ENCODE assay signal across 9 cellular contexts in genomic region chr19:16457195-16457953, GRCh38. TPM values are rescaled to one million over a fixed set of nuclear protein-coding genes. Genes with fewer than 3 reads are reported as not detected.
DNase-seq lines count a peak whose midpoint lies in the region; ATAC-seq and TF ChIP-seq lines count a peak whose summit lies in the region.
"Had no signal": no experiment of that assay in that cellular context is flagged by ENCODE, and none has a peak within 500 bp of the region (broad histone marks: within the 10 kb centered on the region; RNA-seq: fewer than 3 reads in every experiment).

No MANE protein-coding gene starts in this region.

- H3K27ac ChIP-seq in OCI-LY7 (ENCODE audit: low read depth, low read length, poor library complexity, severe bottlenecking) (peak overlapping the region; percentile 34), ectodermal cell (ENCODE audit: insufficient read depth, low read depth, low read length, poor library complexity, severe bottlenecking) (peak overlapping the region; percentile 31)
- no peak overlapping the region for H3K27ac ChIP-seq in naive thymus-derived CD4-positive, alpha-beta T cell (ENCODE audit: low read depth, low read length)
- H3K27ac ChIP-seq: PC-9 had no signal

- TF ChIP-seq CTCF in GM12875 (IDR thresholded peaks at IDR 0.05; ENCODE audit: borderline replicate concordance, insufficient read depth, low read depth, low read length), result no peak
- no peak for TF ChIP-seq CTCF in OCI-LY7 (conservative IDR thresholded peaks at IDR 0.05; ENCODE audit: low read length)

- H3K36me3 ChIP-seq in OCI-LY7 (ENCODE audit: insufficient read depth, low read length) (peaks cover 13% of the 10 kb centered on the region), ectodermal cell (ENCODE audit: control insufficient read depth, insufficient read depth, low read length) (no peaks in the 10 kb centered on the region)
- H3K36me3 ChIP-seq in naive thymus-derived CD4-positive, alpha-beta T cell (ENCODE audit: control insufficient read depth in 2 of 3, insufficient read depth in 3 of 3, low read length in 3 of 3), result no peaks in the 10 kb centered on the region

- H2AFZ ChIP-seq in OCI-LY7 (ENCODE audit: low read length), result no peak overlapping the region
- H2AFZ ChIP-seq: PC-9 had no signal

- DNase-seq in OCI-LY7 (ENCODE audit: low spot score) (no peak), T1000 (lab: John Stamatoyannopoulos, UW) (no peak)
- no peak for DNase-seq in naive thymus-derived CD4-positive, alpha-beta T cell
- DNase-seq in activated effector memory CD4-positive, alpha-beta T cell treated with Interleukin-2 at 50 U/mL for 16 hours, result no peak

- peak overlapping the region; percentile 23 for H3K4me3 ChIP-seq in GM12875 (ENCODE audit: low read depth, low read length)
- peak overlapping the region; percentile 48 for H3K4me3 ChIP-seq in OCI-LY7 (ENCODE audit: low read depth, low read length, poor library complexity, severe bottlenecking)
- H3K4me3 ChIP-seq in ectodermal cell (ENCODE audit: insufficient read depth, low read depth, low read length), result no peak overlapping the region
- H3K4me3 ChIP-seq in naive thymus-derived CD4-positive, alpha-beta T cell (ENCODE audit: low read length), result no peak overlapping the region
- H3K4me3 ChIP-seq: PC-9 had no signal

- WGBS in ectodermal cell, 2 experiments, result 68 to 69% methylated on average over 16 of the region's 16 CpGs

- POLR2A ChIA-PET in OCI-LY7 (lab: Charles Lee), result interaction anchor here (0.5 kb wide), 1 partner anchor 200 kb away, joined by 3 read pairs; no protein-coding TSS in a partner anchor
- POLR2A ChIA-PET in naive thymus-derived CD4-positive, alpha-beta T cell (lab: Charles Lee), result interaction anchor here (0.6 kb wide), 1 partner anchor 728 kb away, joined by 3 read pairs; no protein-coding TSS in a partner anchor

- H4K20me1 ChIP-seq in OCI-LY7 (ENCODE audit: insufficient read depth, low read length), result peaks cover 5% of the 10 kb centered on the region; the same call in 1 of the 2 replicates

- peak overlapping the region; percentile 86 for H3K4me2 ChIP-seq in OCI-LY7 (ENCODE audit: low read length)
- H3K4me2 ChIP-seq: PC-9 had no signal

- H3K79me2 ChIP-seq in OCI-LY7 (ENCODE audit: insufficient read depth, low read depth, low read length), result peaks cover 94% of the 10 kb centered on the region

- peaks cover 67% of the 10 kb centered on the region for H3K4me1 ChIP-seq in OCI-LY7 (ENCODE audit: insufficient read depth, low read length, poor library complexity, severe bottlenecking)
- peaks cover 20% of the 10 kb centered on the region for H3K4me1 ChIP-seq in ectodermal cell (ENCODE audit: control insufficient read depth, insufficient read depth, low read length)
- H3K4me1 ChIP-seq in naive thymus-derived CD4-positive, alpha-beta T cell (ENCODE audit: control insufficient read depth in 2 of 2, insufficient read depth in 2 of 2, low read length in 2 of 2), result peaks cover 0 to 22% of the 10 kb centered on the region in 2 donors

- CTCF ChIA-PET in OCI-LY7 (lab: Charles Lee; ENCODE audit: unreplicated experiment), result no interaction called here
- CTCF ChIA-PET in naive thymus-derived CD4-positive, alpha-beta T cell (lab: Charles Lee), result interaction anchor here (0.6 kb wide), 1 partner anchor 448 kb away, joined by 3 read pairs; no protein-coding TSS in a partner anchor

- peak; percentile 33 for ATAC-seq in naive thymus-derived CD4-positive, alpha-beta T cell
- no peak for ATAC-seq in GM21786 (IDR thresholded peaks at IDR 0.05; ENCODE audit: unreplicated experiment)
- no peak for ATAC-seq in GM19455 (IDR thresholded peaks at IDR 0.05; ENCODE audit: unreplicated experiment)

- H3K9me3 ChIP-seq in OCI-LY7 (ENCODE audit: low read length) (no peaks in the 10 kb centered on the region), ectodermal cell (ENCODE audit: control insufficient read depth, low read length) (no peaks in the 10 kb centered on the region)
- H3K9me3 ChIP-seq in naive thymus-derived CD4-positive, alpha-beta T cell (ENCODE audit: control insufficient read depth in 2 of 3, low read length in 3 of 3), result no peaks in the 10 kb centered on the region

- no peaks in the 10 kb centered on the region for H3K9me2 ChIP-seq in OCI-LY7 (ENCODE audit: insufficient read depth, low read length)

- H3K4me3 Mint-ChIP-seq in naive thymus-derived CD4-positive, alpha-beta T cell, result peak overlapping the region; percentile 6 to 76 (median 59)

- no peaks in the 10 kb centered on the region for H3K9me3 Mint-ChIP-seq in naive thymus-derived CD4-positive, alpha-beta T cell

- peaks cover 22 to 78% (median 58%) of the 10 kb centered on the region in 7 donors for H3K4me1 Mint-ChIP-seq in naive thymus-derived CD4-positive, alpha-beta T cell

- peak overlapping the region in 6 of 9 donors; percentile 0 to 83 (median 60) for H3K27ac Mint-ChIP-seq in naive thymus-derived CD4-positive, alpha-beta T cell

- no peaks in the 10 kb centered on the region for H3K27me3 Mint-ChIP-seq in naive thymus-derived CD4-positive, alpha-beta T cell

- BruUV-seq in OCI-LY7 (replicated peaks; lab: Mats Ljungman, UMichigan), result no TSS peak

- no peaks in the 10 kb centered on the region for H3K27me3 ChIP-seq in ectodermal cell (ENCODE audit: control insufficient read depth, insufficient read depth, low read length, poor library complexity, severe bottlenecking)
- no peaks in the 10 kb centered on the region for H3K27me3 ChIP-seq in naive thymus-derived CD4-positive, alpha-beta T cell (ENCODE audit: control insufficient read depth in 2 of 2, insufficient read depth in 2 of 2, low read length in 2 of 2)

- intact Hi-C loops in OCI-LY7 (cut with micrococcal nuclease; ENCODE audit: unreplicated experiment), result no loop called here
- intact Hi-C loops in naive thymus-derived CD4-positive, alpha-beta T cell (cut with micrococcal nuclease), result no loop called here

- peaks cover 0 to 9% (median 0%) of the 10 kb centered on the region in 5 donors for H3K36me3 Mint-ChIP-seq in naive thymus-derived CD4-positive, alpha-beta T cell

RNA-seq across cellular contexts. Expression of gene EPS15L1, which starts 14.4 kb away (rescaled TPM):
- total RNA-seq in OCI-LY7 (2014; rRNA removed; shearing (Covaris generic)), result 22.4 and 28.1 TPM in 2 replicates
- 67.0 and 67.1 TPM in 2 replicates for total RNA-seq in OCI-LY7 (2022)
- polyA plus RNA-seq in ectodermal cell (2013, experiment 1 of 4), result 47.4 TPM
- polyA plus RNA-seq in ectodermal cell (2013, experiment 2 of 4), result 41.2 TPM
- 37.8 TPM for polyA plus RNA-seq in ectodermal cell (2013, experiment 3 of 4)
- 39.9 TPM for polyA plus RNA-seq in ectodermal cell (2013, experiment 4 of 4)
- 10 to 100 TPM; 40.8 to 60.1 (median 48.3) TPM for total RNA-seq in naive thymus-derived CD4-positive, alpha-beta T cell
- polyA plus RNA-seq in naive thymus-derived CD4-positive, alpha-beta T cell, result 10 to 100 TPM in 1 of 2 donors, 1 to 10 TPM in 1; 9.5 to 14.6 TPM

RNA-seq across cellular contexts. Expression of gene CALR3, which starts 38.6 kb away (rescaled TPM):
- total RNA-seq in OCI-LY7 (2014; rRNA removed; shearing (Covaris generic)), result not detected in 2 replicates
- total RNA-seq in OCI-LY7 (2022), result not detected in 2 replicates
- not detected for polyA plus RNA-seq in ectodermal cell (2013, experiment 1 of 4)
- 0.14 TPM for polyA plus RNA-seq in ectodermal cell (2013, experiment 2 of 4)
- polyA plus RNA-seq in ectodermal cell (2013, experiment 3 of 4), result not detected
- not detected for polyA plus RNA-seq in ectodermal cell (2013, experiment 4 of 4)
- not detected for total RNA-seq in naive thymus-derived CD4-positive, alpha-beta T cell
- polyA plus RNA-seq in naive thymus-derived CD4-positive, alpha-beta T cell, result not detected
- total RNA-seq: PC-9 had no signal

RNA-seq across cellular contexts. Expression of gene C19orf44, which starts 38.8 kb away (rescaled TPM):
- total RNA-seq in OCI-LY7 (2014; rRNA removed; shearing (Covaris generic)), result 5.2 and 6.8 TPM in 2 replicates
- 7.6 and 8.4 TPM in 2 replicates for total RNA-seq in OCI-LY7 (2022)
- polyA plus RNA-seq in ectodermal cell (2013, experiment 1 of 4), result 10.4 TPM
- 11.2 TPM for polyA plus RNA-seq in ectodermal cell (2013, experiment 2 of 4)
- 9.1 TPM for polyA plus RNA-seq in ectodermal cell (2013, experiment 3 of 4)
- 10.7 TPM for polyA plus RNA-seq in ectodermal cell (2013, experiment 4 of 4)
- 1 to 10 TPM; 1.5 to 6.0 (median 3.4) TPM for total RNA-seq in naive thymus-derived CD4-positive, alpha-beta T cell
- polyA plus RNA-seq in naive thymus-derived CD4-positive, alpha-beta T cell, result 1 to 10 TPM; 1.3 to 2.1 TPM

Comparison
In these comparisons a context has a peak if more than half of its experiments do, and no peak if none do; other contexts are left out.
1. H3K4me3 ChIP-seq: peak in GM12875 (single experiment) and OCI-LY7 (single experiment); none in ectodermal cell (single experiment) and naive thymus-derived CD4-positive, alpha-beta T cell (single experiment).